ENCODE assay signal across 8 cellular contexts in the genomic region with DNA sequence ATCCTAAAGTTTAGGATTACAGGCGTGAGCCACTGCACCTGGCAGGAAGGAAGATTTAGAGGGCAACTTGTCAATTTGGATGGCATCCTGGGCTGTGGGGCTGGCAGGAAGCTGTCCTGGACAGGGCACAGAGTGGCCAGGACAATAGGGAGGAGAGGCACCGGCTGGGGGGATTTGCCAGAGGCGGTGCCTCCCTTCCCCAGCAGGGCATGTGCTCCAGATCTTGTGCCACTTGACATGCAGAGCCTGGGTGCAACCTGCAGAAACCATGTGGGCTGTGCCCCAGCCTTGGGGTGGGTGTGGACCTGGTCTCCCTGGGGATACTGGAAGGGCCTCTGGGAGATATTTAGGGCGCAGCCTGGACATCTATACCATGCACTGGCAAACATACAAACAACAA. TPM values are rescaled to one million over a fixed set of nuclear protein-coding genes. Genes with fewer than 3 reads are reported as not detected.
DNase-seq lines count a peak whose midpoint lies in the region; ATAC-seq and TF ChIP-seq lines count a peak whose summit lies in the region.

No MANE protein-coding gene starts in this region.

- TF ChIP-seq CTCF in GM23338 (conservative IDR thresholded peaks at IDR 0.05; ENCODE audit: low read depth in 2 of 2) (no peak), heart left ventricle (IDR thresholded peaks at IDR 0.05) (no peak)

- ATAC-seq in GM23338 (peak; percentile 23), SK-N-SH treated with all-trans-retinoic acid at 6 μM for 48 hours (peak; percentile 49), heart left ventricle (peak in 2 of 4 donors; percentile 19 to 21)

- H2AFZ ChIP-seq in GM23338 = no peak overlapping the region

- H3K36me3 Mint-ChIP-seq in GM23338 (ENCODE audit: low read depth) = peaks cover 20% of the 10 kb centered on the region

- intact Hi-C loops in heart left ventricle (cut with DNase I) = no loop called here

- H3K9me3 Mint-ChIP-seq in GM23338 = peaks cover 27% of the 10 kb centered on the region

- H3K27ac Mint-ChIP-seq in GM23338 = peak overlapping the region; percentile 99

- peaks cover 32% of the 10 kb centered on the region for H3K27me3 Mint-ChIP-seq in GM23338 (ENCODE audit: insufficient read depth, low read depth, poor library complexity)

- H3K4me3 ChIP-seq in GM23338 (no peak overlapping the region), heart left ventricle (peak overlapping the region in 2 of 12 donors; percentile 28 to 36), skin epidermis (no peak overlapping the region)

- no peaks in the 10 kb centered on the region for H3K36me3 ChIP-seq in GM23338 (ENCODE audit: insufficient read depth)
- H3K36me3 ChIP-seq in heart left ventricle = no peaks in the 10 kb centered on the region

- H3K4me1 ChIP-seq in GM23338 (ENCODE audit: insufficient read depth) = peaks cover 33% of the 10 kb centered on the region
- H3K4me1 ChIP-seq in heart left ventricle = peaks cover 7 to 42% (median 16%) of the 10 kb centered on the region in 12 donors

- peaks cover 0 to 5% (median 0%) of the 10 kb centered on the region in 12 donors for H3K9me3 ChIP-seq in heart left ventricle

- H3K27me3 ChIP-seq in GM23338 (ENCODE audit: insufficient read depth) (no peaks in the 10 kb centered on the region), heart left ventricle (no peaks in the 10 kb centered on the region)

- peak overlapping the region; percentile 36 for H3K4me2 ChIP-seq in GM23338

- peak overlapping the region; percentile 99 for H3K27ac ChIP-seq in GM23338 (ENCODE audit: low read depth)
- peak overlapping the region; percentile 75 to 96 (median 92) for H3K27ac ChIP-seq in heart left ventricle
- peak overlapping the region in 19 of 21 experiments; percentile 74 to 96 (median 89) for H3K27ac ChIP-seq in skin epidermis

- peaks cover 9% of the 10 kb centered on the region; the same call in 1 of the 2 replicates for H3F3A ChIP-seq in GM23338 (replicated peaks; ENCODE audit: low read depth)

- no peaks in the 10 kb centered on the region for H3K79me2 ChIP-seq in GM23338 (replicated peaks; ENCODE audit: insufficient read depth)

- DNase-seq in GM23338 (ENCODE audit: low spot score) = peak; percentile 29
- peak in 1 of 5 donors; percentile 30 for DNase-seq in heart left ventricle
- no peak for DNase-seq in GDM1 (lab: John Stamatoyannopoulos, UW)
- DNase-seq in NCI-H187 treated with DMSO at 0.1 percent for 48 hours (lab: John Stamatoyannopoulos, UW) = no peak
- DNase-seq in NCI-H1105 treated with DMSO at 0.1 percent for 48 hours (lab: John Stamatoyannopoulos, UW) = no peak
- no peak for DNase-seq in KG1 (lab: John Stamatoyannopoulos, UW)

- no peak for TF ChIP-seq POLR2A in heart left ventricle (IDR thresholded peaks at IDR 0.05)

- no peaks in the 10 kb centered on the region for H4K20me1 ChIP-seq in GM23338 (replicated peaks; ENCODE audit: insufficient read depth)

- no peak overlapping the region for H3K4me3 Mint-ChIP-seq in GM23338

- H3K9me2 ChIP-seq in GM23338 (ENCODE audit: insufficient read depth) = no peaks in the 10 kb centered on the region

- 36 to 77% (median 72%) methylated on average over 3 to 4 of the region's 4 CpGs for WGBS in heart left ventricle, 4 donors

- H3K4me1 Mint-ChIP-seq in GM23338 = peaks cover 40% of the 10 kb centered on the region

TF ChIP-seq in GM23338, 12 proteins besides CTCF, POLR2A, EP300 and RAD21:
- no peak for TF ChIP-seq ZNF331 (CRISPR knock-in tag; IDR thresholded peaks at IDR 0.05; ENCODE audit: low read depth)
- TF ChIP-seq STAT1 (IDR thresholded peaks at IDR 0.05; ENCODE audit: unreplicated experiment) = no peak
- TF ChIP-seq NANOG (IDR thresholded peaks at IDR 0.05; ENCODE audit: borderline replicate concordance) = no peak
- no peak for TF ChIP-seq CREB1 (CRISPR knock-in tag; IDR thresholded peaks at IDR 0.05; ENCODE audit: low read depth)
- TF ChIP-seq, protein P1, sequence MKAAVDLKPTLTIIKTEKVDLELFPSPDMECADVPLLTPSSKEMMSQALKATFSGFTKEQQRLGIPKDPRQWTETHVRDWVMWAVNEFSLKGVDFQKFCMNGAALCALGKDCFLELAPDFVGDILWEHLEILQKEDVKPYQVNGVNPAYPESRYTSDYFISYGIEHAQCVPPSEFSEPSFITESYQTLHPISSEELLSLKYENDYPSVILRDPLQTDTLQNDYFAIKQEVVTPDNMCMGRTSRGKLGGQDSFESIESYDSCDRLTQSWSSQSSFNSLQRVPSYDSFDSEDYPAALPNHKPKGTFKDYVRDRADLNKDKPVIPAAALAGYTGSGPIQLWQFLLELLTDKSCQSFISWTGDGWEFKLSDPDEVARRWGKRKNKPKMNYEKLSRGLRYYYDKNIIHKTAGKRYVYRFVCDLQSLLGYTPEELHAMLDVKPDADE (IDR thresholded peaks at IDR 0.05) = no peak
- TF ChIP-seq JUNB (IDR thresholded peaks at IDR 0.05; ENCODE audit: unreplicated experiment) = no peak
- no peak for TF ChIP-seq POLR2AphosphoS5 (IDR thresholded peaks at IDR 0.05; ENCODE audit: low read depth)
- TF ChIP-seq EZH2phosphoT487 (IDR thresholded peaks at IDR 0.05; ENCODE audit: unreplicated experiment) = no peak

TF ChIP-seq in SK-N-SH treated with all-trans-retinoic acid at 6 μM for 48 hours, 23 proteins besides CTCF, POLR2A, EP300 and RAD21 (continues in another document):
- TF ChIP-seq RARB (CRISPR knock-in tag; IDR thresholded peaks at IDR 0.05) (no peak), ZFP30 (CRISPR knock-in tag; IDR thresholded peaks at IDR 0.05) (no peak), ZFP3 (CRISPR knock-in tag; IDR thresholded peaks at IDR 0.05) (no peak), ESRRG (CRISPR knock-in tag; IDR thresholded peaks at IDR 0.05) (no peak), ZC3H10 (CRISPR knock-in tag; IDR thresholded peaks at IDR 0.05) (no peak), CREB5 (CRISPR knock-in tag; IDR thresholded peaks at IDR 0.05; ENCODE audit: low read depth) (no peak), ISL1 (CRISPR knock-in tag; IDR thresholded peaks at IDR 0.05) (no peak), POU6F1 (CRISPR knock-in tag; IDR thresholded peaks at IDR 0.05; ENCODE audit: borderline replicate concordance, low read depth) (no peak), ZNF70 (CRISPR knock-in tag; IDR thresholded peaks at IDR 0.05) (no peak), BACH2 (CRISPR knock-in tag; IDR thresholded peaks at IDR 0.05; ENCODE audit: borderline replicate concordance) (no peak), ZNF8 (CRISPR knock-in tag; IDR thresholded peaks at IDR 0.05) (no peak), OSR1 (CRISPR knock-in tag; IDR thresholded peaks at IDR 0.05) (no peak), PPARA (CRISPR knock-in tag; IDR thresholded peaks at IDR 0.05; ENCODE audit: borderline replicate concordance) (no peak)
- TF ChIP-seq, protein P2, sequence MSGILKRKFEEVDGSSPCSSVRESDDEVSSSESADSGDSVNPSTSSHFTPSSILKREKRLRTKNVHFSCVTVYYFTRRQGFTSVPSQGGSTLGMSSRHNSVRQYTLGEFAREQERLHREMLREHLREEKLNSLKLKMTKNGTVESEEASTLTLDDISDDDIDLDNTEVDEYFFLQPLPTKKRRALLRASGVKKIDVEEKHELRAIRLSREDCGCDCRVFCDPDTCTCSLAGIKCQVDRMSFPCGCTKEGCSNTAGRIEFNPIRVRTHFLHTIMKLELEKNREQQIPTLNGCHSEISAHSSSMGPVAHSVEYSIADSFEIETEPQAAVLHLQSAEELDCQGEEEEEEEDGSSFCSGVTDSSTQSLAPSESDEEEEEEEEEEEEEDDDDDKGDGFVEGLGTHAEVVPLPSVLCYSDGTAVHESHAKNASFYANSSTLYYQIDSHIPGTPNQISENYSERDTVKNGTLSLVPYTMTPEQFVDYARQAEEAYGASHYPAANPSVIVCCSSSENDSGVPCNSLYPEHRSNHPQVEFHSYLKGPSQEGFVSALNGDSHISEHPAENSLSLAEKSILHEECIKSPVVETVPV (CRISPR knock-in tag; IDR thresholded peaks at IDR 0.05) = no peak

RNA-seq across cellular contexts. Expression of gene EEF1A1, which starts 58.6 kb away (rescaled TPM):
- 12,342 and 13,362 TPM in 2 replicates for total RNA-seq in GM23338 (2014; rRNA removed; shearing (Covaris generic))
- polyA plus RNA-seq in GM23338 (2016; fragmentation: Nextera tagmentation; extraction: Ambion mirVana) (7,677 and 8,712 TPM in 2 replicates), heart left ventricle (1,000 to 10,000 TPM in 1 of 2 donors, 100 to 1,000 TPM in 1; 743 to 4,205 TPM)
- 1,000 to 10,000 TPM in 8 of 9 donors, 100 to 1,000 TPM in 1; 975 to 3,337 (median 1,528) TPM for total RNA-seq in heart left ventricle
